Comparison of ENCODE assay signal across 3 cellular contexts in the genomic region with DNA sequence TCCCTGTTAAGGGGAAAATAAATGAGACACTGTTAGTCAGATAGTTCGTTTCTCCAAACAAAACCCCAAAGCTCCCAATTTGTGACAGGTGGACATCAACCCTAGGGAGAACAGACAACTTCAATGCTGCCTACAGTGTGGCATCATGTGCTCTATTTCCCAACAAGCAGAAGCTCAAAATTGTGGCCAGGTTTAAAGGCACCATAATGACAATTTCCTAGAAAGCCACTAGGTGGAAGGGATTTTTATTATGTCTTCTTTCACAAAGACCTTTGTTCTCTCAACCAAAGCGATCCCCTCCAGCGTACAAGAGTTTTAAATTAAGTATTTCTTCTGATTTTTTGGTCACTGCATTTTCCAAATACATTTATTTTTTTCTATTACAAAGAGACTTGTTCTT.
TF ChIP-seq lines count a peak whose summit lies in the region.

No MANE protein-coding gene starts in this region.

TF ChIP-seq in GM23338, 12 proteins besides CTCF, POLR2A, EP300 and RAD21 (continued from another document):
- TF ChIP-seq, protein P1, sequence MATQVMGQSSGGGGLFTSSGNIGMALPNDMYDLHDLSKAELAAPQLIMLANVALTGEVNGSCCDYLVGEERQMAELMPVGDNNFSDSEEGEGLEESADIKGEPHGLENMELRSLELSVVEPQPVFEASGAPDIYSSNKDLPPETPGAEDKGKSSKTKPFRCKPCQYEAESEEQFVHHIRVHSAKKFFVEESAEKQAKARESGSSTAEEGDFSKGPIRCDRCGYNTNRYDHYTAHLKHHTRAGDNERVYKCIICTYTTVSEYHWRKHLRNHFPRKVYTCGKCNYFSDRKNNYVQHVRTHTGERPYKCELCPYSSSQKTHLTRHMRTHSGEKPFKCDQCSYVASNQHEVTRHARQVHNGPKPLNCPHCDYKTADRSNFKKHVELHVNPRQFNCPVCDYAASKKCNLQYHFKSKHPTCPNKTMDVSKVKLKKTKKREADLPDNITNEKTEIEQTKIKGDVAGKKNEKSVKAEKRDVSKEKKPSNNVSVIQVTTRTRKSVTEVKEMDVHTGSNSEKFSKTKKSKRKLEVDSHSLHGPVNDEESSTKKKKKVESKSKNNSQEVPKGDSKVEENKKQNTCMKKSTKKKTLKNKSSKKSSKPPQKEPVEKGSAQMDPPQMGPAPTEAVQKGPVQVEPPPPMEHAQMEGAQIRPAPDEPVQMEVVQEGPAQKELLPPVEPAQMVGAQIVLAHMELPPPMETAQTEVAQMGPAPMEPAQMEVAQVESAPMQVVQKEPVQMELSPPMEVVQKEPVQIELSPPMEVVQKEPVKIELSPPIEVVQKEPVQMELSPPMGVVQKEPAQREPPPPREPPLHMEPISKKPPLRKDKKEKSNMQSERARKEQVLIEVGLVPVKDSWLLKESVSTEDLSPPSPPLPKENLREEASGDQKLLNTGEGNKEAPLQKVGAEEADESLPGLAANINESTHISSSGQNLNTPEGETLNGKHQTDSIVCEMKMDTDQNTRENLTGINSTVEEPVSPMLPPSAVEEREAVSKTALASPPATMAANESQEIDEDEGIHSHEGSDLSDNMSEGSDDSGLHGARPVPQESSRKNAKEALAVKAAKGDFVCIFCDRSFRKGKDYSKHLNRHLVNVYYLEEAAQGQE (IDR thresholded peaks at IDR 0.05; ENCODE audit: unreplicated experiment) = no peak
- no peak for TF ChIP-seq EZH2phosphoT487 (IDR thresholded peaks at IDR 0.05; ENCODE audit: unreplicated experiment)
- TF ChIP-seq CREB1 (CRISPR knock-in tag; IDR thresholded peaks at IDR 0.05; ENCODE audit: low read depth) = no peak
- TF ChIP-seq ZNF331 (CRISPR knock-in tag; IDR thresholded peaks at IDR 0.05; ENCODE audit: low read depth) = no peak

TF ChIP-seq in HEK293, 187 proteins besides CTCF, POLR2A, EP300 and RAD21 (continued from another document):
- no peak for TF ChIP-seq ZNF239 (tag by site-specific recombination; IDR thresholded peaks at IDR 0.05)
- no peak for TF ChIP-seq ZNF677 (tag by site-specific recombination; IDR thresholded peaks at IDR 0.05)
- TF ChIP-seq, protein P2, sequence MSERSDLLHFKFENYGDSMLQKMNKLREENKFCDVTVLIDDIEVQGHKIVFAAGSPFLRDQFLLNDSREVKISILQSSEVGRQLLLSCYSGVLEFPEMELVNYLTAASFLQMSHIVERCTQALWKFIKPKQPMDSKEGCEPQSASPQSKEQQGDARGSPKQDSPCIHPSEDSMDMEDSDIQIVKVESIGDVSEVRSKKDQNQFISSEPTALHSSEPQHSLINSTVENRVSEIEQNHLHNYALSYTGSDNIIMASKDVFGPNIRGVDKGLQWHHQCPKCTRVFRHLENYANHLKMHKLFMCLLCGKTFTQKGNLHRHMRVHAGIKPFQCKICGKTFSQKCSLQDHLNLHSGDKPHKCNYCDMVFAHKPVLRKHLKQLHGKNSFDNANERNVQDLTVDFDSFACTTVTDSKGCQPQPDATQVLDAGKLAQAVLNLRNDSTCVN (tag by site-specific recombination; optimal IDR thresholded peaks at IDR 0.05) = no peak
- TF ChIP-seq ZNF157 (tag by site-specific recombination; IDR thresholded peaks at IDR 0.05) = no peak

TF ChIP-seq in neural cell, 6 proteins besides CTCF, POLR2A, EP300 and RAD21 (continued from another document):
- no peak for TF ChIP-seq SMC3 (conservative IDR thresholded peaks at IDR 0.05; ENCODE audit: poor library complexity)
- TF ChIP-seq POLR2AphosphoS5 (IDR thresholded peaks at IDR 0.05) = no peak
- no peak for TF ChIP-seq EZH2 (IDR thresholded peaks at IDR 0.05; ENCODE audit: borderline replicate concordance, insufficient read depth, low read length, poor library complexity, severe bottlenecking)
